In the genomic region with DNA sequence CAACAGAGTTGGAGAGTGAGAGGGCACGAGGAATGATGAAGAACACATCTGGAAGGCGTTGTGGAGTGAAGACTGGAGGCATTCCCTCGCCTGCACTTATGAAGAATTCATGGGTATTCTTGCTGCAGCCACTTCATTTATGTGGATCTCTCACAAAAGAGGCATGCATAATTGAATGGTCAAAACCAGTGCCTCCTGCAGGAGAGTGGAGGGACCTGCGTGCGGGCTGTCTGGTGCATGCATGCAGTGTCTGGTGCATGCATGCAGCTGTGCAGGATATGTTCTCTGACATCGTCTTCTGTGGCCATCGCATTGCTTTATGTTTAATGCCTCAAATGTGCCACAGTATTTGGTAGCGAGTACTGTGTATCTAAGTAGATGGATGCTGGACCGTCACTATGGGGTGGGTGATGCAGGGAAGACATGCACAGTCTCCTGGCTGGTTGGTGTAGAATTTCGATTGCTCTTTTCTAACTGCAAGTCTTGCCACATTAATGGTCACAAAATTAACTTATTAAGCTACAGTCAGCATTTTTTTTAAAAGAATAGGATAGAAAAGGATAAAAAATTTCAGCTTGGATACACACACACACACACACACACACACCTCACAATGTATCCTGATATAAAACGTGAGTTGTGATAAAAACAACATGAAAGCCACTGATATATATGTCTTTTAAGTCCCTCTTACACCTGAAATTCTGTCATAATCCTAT, we compare ENCODE assay signal across 22 cellular contexts. TPM values are rescaled to one million over a fixed set of nuclear protein-coding genes. Genes with fewer than 3 reads are reported as not detected.
"Had no signal": no experiment of that assay in that cellular context is flagged by ENCODE, and none has a peak within 500 bp of the region (broad histone marks: within the 10 kb centered on the region; RNA-seq: fewer than 3 reads in every experiment).

No MANE protein-coding gene starts in this region.

- H3K27ac ChIP-seq: colonic mucosa, heart left ventricle, pancreas, prostate gland, skin epidermis, stomach, thoracic aorta, transverse colon had no signal

- H3K4me3 Mint-ChIP-seq: naive thymus-derived CD8-positive, alpha-beta T cell; neural crest cell had no signal

- ATAC-seq: heart left ventricle; naive thymus-derived CD8-positive, alpha-beta T cell; pancreas; sciatic nerve had no signal

- H3K27ac Mint-ChIP-seq: naive thymus-derived CD8-positive, alpha-beta T cell had no signal

- H3K4me1 Mint-ChIP-seq: naive thymus-derived CD8-positive, alpha-beta T cell had no signal

- H3K27me3 ChIP-seq: colonic mucosa, heart left ventricle, stomach, transverse colon had no signal

- H3K4me3 ChIP-seq: colonic mucosa, heart left ventricle, pancreas, prostate gland, skin epidermis, stomach, thoracic aorta, transverse colon had no signal

- H3K4me1 ChIP-seq: colonic mucosa, heart left ventricle, pancreas, prostate gland, stomach, transverse colon had no signal

- H3K36me3 ChIP-seq: colonic mucosa, heart left ventricle, pancreas, prostate gland, stomach, thoracic aorta, transverse colon had no signal

- FAIRE-seq: islet of Langerhans, pancreas had no signal

- DNase-seq: colonic mucosa; dermis blood vessel endothelial cell; foreskin melanocyte; heart left ventricle; hippocampal formation; kidney glomerular epithelial cell; naive thymus-derived CD8-positive, alpha-beta T cell; nucleus accumbens; pancreas; stimulated activated CD4-positive, alpha-beta T cell treated with anti-CD3 and anti-CD28 coated beads, Interleukin-12 subunit alpha, Interleukin-12 subunit beta, amount 100 ng/mL, for 4 hours; stimulated activated naive CD4-positive, alpha-beta T cell; stomach; substantia nigra; transverse colon had no signal

- H3K9me3 ChIP-seq: colonic mucosa, heart left ventricle, pancreas, prostate gland, stomach, thoracic aorta, transverse colon had no signal

RNA-seq across cellular contexts. Expression of a gene that starts 20.9 kb away (rescaled TPM):
- total RNA-seq: lung microvascular endothelial cell; mononuclear cell; naive thymus-derived CD8-positive, alpha-beta T cell; thoracic aorta had no signal
- polyA plus RNA-seq: naive thymus-derived CD8-positive, alpha-beta T cell had no signal
